Comparison of ENCODE assay signal across 26 cellular contexts in the genomic region with DNA sequence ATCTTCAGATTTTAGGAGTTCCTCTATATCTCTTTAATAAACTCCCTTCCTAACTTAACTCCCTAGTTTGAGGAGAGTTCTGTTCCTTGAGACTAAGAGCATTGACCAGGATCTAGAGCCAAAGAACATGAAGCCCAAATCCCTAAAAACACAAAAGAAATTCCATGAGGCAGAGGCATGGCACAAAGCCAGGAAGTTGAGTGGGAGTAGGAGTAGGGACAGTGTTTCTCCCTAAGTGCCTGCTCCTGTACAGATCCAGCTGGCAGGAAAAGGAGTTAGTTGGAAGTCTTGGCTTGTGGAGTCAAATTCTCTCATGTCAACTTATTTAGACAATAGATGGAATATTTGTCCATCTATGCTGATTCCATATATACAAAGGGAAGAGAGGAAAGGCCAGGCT. TPM values are rescaled to one million over a fixed set of nuclear protein-coding genes. Genes with fewer than 3 reads are reported as not detected.
"Had no signal": no experiment of that assay in that cellular context is flagged by ENCODE, and none has a peak within 500 bp of the region (broad histone marks: within the 10 kb centered on the region; RNA-seq: fewer than 3 reads in every experiment).

No MANE protein-coding gene starts in this region.

- H3K36me3 ChIP-seq: left lung, pancreas, tibial nerve had no signal

- H3K4me3 ChIP-seq: left lung, lung, pancreas, psoas muscle, tibial nerve had no signal

- H3K27ac ChIP-seq: left lung, pancreas, psoas muscle, tibial nerve, VCaP had no signal

- H3K27me3 ChIP-seq: left lung, pancreas, tibial nerve had no signal

- H3K9me3 ChIP-seq: pancreas, psoas muscle had no signal

- DNase-seq: activated CD4-positive, alpha-beta T cell treated with anti-CD3 and anti-CD28 coated beads, Interleukin-2, amount 10 ng/mL, durations not matched to agents 7 days and 5 days; activated CD4-positive, CD25-positive, alpha-beta regulatory T cell treated with anti-CD3 and anti-CD28 coated beads, Interleukin-2, amount 50 U/mL, for 72 hours; activated CD8-positive, alpha-beta memory T cell treated with anti-CD3 and anti-CD28 coated beads, Interleukin-2, amount 10 ng/mL, durations not matched to agents 7 days and 5 days; activated CD8-positive, alpha-beta T cell treated with anti-CD3 and anti-CD28 coated beads for 36 hours; activated effector memory CD4-positive, alpha-beta T cell treated with anti-CD3 and anti-CD28 coated beads, Interleukin-2, amount 50 U/mL, for 16 hours; activated naive CD4-positive, alpha-beta T cell treated with anti-CD3 and anti-CD28 coated beads, Interleukin-2, amount 10 ng/mL, durations not matched to agents 7 days and 5 days; activated naive CD8-positive, alpha-beta T cell treated with anti-CD3 and anti-CD28 coated beads, Interleukin-2, amount 50 U/mL, for 24 hours; activated T-cell treated with anti-CD3 and anti-CD28 coated beads for 4 hours; caudate nucleus; effector CD8-positive, alpha-beta T cell; erythroblast; foreskin melanocyte; immature natural killer cell; left lung; pancreas; psoas muscle; right cardiac atrium; stimulated activated CD4-positive, alpha-beta T cell treated with anti-CD3 and anti-CD28 coated beads, Interleukin-12 subunit alpha, Interleukin-12 subunit beta, amount 100 ng/mL, for 4 hours; stimulated activated naive CD8-positive, alpha-beta T cell treated with anti-CD3 and anti-CD28 coated beads, Interleukin-15, amount 100 ng/mL, for 72 hours had no signal

- ATAC-seq: activated CD8-positive, alpha-beta memory T cell treated with anti-CD3 and anti-CD28 coated beads, Interleukin-2, amount 10 ng/mL, durations not matched to agents 7 days and 5 days; activated CD8-positive, alpha-beta T cell treated with anti-CD3 and anti-CD28 coated beads for 36 hours; activated naive CD8-positive, alpha-beta T cell treated with anti-CD3 and anti-CD28 coated beads, Interleukin-2, amount 50 U/mL, for 24 hours; left lung; pancreas; psoas muscle; right cardiac atrium; stimulated activated naive CD8-positive, alpha-beta T cell treated with anti-CD3 and anti-CD28 coated beads, Interleukin-15, amount 100 ng/mL, for 72 hours had no signal

- H3K4me1 ChIP-seq: left lung, pancreas, psoas muscle, tibial nerve had no signal

RNA-seq across cellular contexts. Expression of gene ACTC1, which starts 11.4 kb away (rescaled TPM):
- total RNA-seq: activated CD4-positive, alpha-beta T cell treated with anti-CD3 and anti-CD28 coated beads, Interleukin-2, amount 10 ng/mL, durations not matched to agents 7 days and 5 days; activated CD8-positive, alpha-beta memory T cell treated with anti-CD3 and anti-CD28 coated beads, Interleukin-2, amount 10 ng/mL, durations not matched to agents 7 days and 5 days; activated CD8-positive, alpha-beta T cell treated with anti-CD3 and anti-CD28 coated beads for 36 hours; kidney epithelial cell had no signal
- polyA plus RNA-seq: immature natural killer cell had no signal

RNA-seq across cellular contexts. Expression of gene GJD2, which starts 29.2 kb away (rescaled TPM):
- total RNA-seq: activated CD4-positive, alpha-beta T cell treated with anti-CD3 and anti-CD28 coated beads, Interleukin-2, amount 10 ng/mL, durations not matched to agents 7 days and 5 days; activated CD8-positive, alpha-beta memory T cell treated with anti-CD3 and anti-CD28 coated beads, Interleukin-2, amount 10 ng/mL, durations not matched to agents 7 days and 5 days; activated CD8-positive, alpha-beta T cell treated with anti-CD3 and anti-CD28 coated beads for 36 hours; fibroblast of lung; kidney epithelial cell; left lung; mesothelial cell of epicardium; psoas muscle; skeletal muscle tissue; tibial nerve had no signal
- polyA plus RNA-seq: fibroblast of lung, immature natural killer cell, lung, psoas muscle had no signal
